In the genomic region with DNA sequence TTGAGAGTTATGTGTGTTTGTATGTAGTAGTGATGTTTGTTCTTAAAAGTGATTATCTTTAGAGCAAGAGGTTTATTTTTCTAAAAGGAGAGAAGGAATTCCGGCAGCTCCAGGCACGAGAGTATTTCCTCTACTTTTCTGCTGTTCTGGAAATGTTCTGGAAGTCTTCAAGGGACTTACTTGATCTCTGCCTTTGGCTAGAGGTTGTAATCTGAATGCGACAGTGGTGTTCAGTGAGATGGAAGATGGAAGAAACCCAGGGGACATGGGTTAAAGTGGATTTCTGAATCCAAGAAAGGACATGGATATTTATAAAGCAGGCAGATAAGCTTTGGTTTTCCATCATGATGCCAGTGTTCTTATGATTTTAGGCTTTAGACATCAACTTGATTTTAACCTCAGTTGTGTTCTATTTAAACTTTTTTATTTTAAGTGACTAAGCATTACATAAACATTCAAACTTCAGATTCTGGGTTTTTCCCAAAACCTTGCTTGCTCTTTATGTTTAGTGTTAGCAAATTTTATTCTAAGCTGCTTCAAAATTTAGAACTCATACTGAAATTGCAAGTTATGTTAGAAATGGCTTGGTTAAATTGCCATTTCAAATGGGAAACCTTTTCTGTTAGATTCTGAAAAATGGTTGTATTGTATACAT, we compare ENCODE assay signal across 1 cellular context.
TF ChIP-seq lines count a peak whose summit lies in the region.

No MANE protein-coding gene starts in this region.

TF ChIP-seq in neural cell, 6 proteins besides CTCF, POLR2A, EP300 and RAD21 (continued from another document):
- TF ChIP-seq, protein P1, sequence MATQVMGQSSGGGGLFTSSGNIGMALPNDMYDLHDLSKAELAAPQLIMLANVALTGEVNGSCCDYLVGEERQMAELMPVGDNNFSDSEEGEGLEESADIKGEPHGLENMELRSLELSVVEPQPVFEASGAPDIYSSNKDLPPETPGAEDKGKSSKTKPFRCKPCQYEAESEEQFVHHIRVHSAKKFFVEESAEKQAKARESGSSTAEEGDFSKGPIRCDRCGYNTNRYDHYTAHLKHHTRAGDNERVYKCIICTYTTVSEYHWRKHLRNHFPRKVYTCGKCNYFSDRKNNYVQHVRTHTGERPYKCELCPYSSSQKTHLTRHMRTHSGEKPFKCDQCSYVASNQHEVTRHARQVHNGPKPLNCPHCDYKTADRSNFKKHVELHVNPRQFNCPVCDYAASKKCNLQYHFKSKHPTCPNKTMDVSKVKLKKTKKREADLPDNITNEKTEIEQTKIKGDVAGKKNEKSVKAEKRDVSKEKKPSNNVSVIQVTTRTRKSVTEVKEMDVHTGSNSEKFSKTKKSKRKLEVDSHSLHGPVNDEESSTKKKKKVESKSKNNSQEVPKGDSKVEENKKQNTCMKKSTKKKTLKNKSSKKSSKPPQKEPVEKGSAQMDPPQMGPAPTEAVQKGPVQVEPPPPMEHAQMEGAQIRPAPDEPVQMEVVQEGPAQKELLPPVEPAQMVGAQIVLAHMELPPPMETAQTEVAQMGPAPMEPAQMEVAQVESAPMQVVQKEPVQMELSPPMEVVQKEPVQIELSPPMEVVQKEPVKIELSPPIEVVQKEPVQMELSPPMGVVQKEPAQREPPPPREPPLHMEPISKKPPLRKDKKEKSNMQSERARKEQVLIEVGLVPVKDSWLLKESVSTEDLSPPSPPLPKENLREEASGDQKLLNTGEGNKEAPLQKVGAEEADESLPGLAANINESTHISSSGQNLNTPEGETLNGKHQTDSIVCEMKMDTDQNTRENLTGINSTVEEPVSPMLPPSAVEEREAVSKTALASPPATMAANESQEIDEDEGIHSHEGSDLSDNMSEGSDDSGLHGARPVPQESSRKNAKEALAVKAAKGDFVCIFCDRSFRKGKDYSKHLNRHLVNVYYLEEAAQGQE (IDR thresholded peaks at IDR 0.05; ENCODE audit: borderline replicate concordance) = no peak
- TF ChIP-seq MXI1 (conservative IDR thresholded peaks at IDR 0.05; ENCODE audit: poor library complexity, severe bottlenecking) = no peak
TF ChIP-seq in neural cell: peak in this region for 0.
